8 cellular contexts compared by ENCODE assay signal in the genomic region with DNA sequence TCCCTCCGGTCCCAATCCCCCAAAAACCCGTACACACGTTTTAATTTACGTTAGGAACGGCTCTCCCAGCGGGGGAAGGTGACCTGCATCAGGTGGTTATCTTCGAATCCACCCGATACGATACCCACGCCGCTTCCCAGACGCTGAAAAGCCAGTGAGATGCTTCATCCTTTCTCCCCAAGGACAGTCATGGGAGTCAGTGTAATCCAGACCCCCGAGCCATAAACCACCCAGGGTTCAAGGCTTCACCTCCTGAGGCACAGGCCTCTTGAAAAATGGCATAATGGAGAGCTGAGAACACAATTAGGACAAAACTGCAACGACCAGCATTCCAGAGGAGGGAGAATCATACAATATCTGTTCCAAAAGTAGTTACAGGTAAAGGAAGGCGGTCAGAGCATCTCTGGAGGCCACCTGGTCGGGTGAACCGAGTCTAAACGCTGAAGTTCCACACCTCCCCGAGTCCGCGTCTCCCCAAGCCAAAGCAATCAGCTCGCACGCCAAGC. TPM values are rescaled to one million over a fixed set of nuclear protein-coding genes. Genes with fewer than 3 reads are reported as not detected.
DNase-seq lines count a peak whose midpoint lies in the region; TF ChIP-seq lines count a peak whose summit lies in the region.

No MANE protein-coding gene starts in this region.

- peak overlapping the region; percentile 94 for H3K27ac Mint-ChIP-seq in activated naive CD8-positive, alpha-beta T cell
- peak overlapping the region; percentile 82 to 95 (median 94) for H3K27ac Mint-ChIP-seq in immature natural killer cell

- no peaks in the 10 kb centered on the region for H3K9me3 Mint-ChIP-seq in activated naive CD8-positive, alpha-beta T cell (ENCODE audit: low read depth)
- H3K9me3 Mint-ChIP-seq in immature natural killer cell, result no peaks in the 10 kb centered on the region

- H3K4me1 ChIP-seq in stomach smooth muscle (ENCODE audit: control insufficient read depth, insufficient read depth, low read length), result peaks cover 7% of the 10 kb centered on the region

- H3K27ac ChIP-seq in stomach smooth muscle (ENCODE audit: low read length), result no peak overlapping the region

- TF ChIP-seq CTCF in AG09309 (IDR thresholded peaks at IDR 0.05; ENCODE audit: control insufficient read depth, insufficient read depth, low read depth, low read length, missing control alignments), result no peak

- peaks cover 47% of the 10 kb centered on the region for H3K4me1 Mint-ChIP-seq in activated naive CD8-positive, alpha-beta T cell (ENCODE audit: low read depth)
- peaks cover 26 to 63% of the 10 kb centered on the region in 2 donors for H3K4me1 Mint-ChIP-seq in immature natural killer cell

- no peaks in the 10 kb centered on the region for H3K27me3 ChIP-seq in H7 (ENCODE audit: control insufficient read depth, insufficient read depth, low read length)
- H3K27me3 ChIP-seq in stomach smooth muscle (ENCODE audit: control insufficient read depth in 1 of 2, insufficient read depth in 2 of 2, low read length in 2 of 2), result peaks cover 8 to 27% of the 10 kb centered on the region in 2 donors

- H3K4me3 ChIP-seq in AG09309 (ENCODE audit: control insufficient read depth, low read depth, low read length), result peak overlapping the region; percentile 45
- peak overlapping the region; percentile 58 for H3K4me3 ChIP-seq in H7 (ENCODE audit: insufficient read depth, low read depth, low read length)
- H3K4me3 ChIP-seq in stomach smooth muscle (ENCODE audit: low read length in 2 of 2), result peak overlapping the region; percentile 44 to 68

- H3K27me3 Mint-ChIP-seq in activated naive CD8-positive, alpha-beta T cell, result no peaks in the 10 kb centered on the region
- peaks cover 2 to 16% (median 11%) of the 10 kb centered on the region in 3 donors for H3K27me3 Mint-ChIP-seq in immature natural killer cell (ENCODE audit: low read depth in 3 of 3)

- H3K36me3 ChIP-seq in H7 (replicated peaks; ENCODE audit: control insufficient read depth, insufficient read depth, low read length) (no peaks in the 10 kb centered on the region; the same call in 1 of the 2 replicates), stomach smooth muscle (ENCODE audit: control insufficient read depth in 2 of 2, insufficient read depth in 2 of 2, low read length in 2 of 2) (no peaks in the 10 kb centered on the region)

- H3K9ac ChIP-seq in stomach smooth muscle (ENCODE audit: low read length in 2 of 2), result peak overlapping the region in 1 of 2 donors; percentile 14

- peak overlapping the region; percentile 92 for H3K4me3 Mint-ChIP-seq in activated naive CD8-positive, alpha-beta T cell
- peak overlapping the region; percentile 91 to 97 (median 96) for H3K4me3 Mint-ChIP-seq in immature natural killer cell

- H3K9me3 ChIP-seq in stomach smooth muscle (ENCODE audit: control insufficient read depth in 2 of 2, low read length in 2 of 2), result no peaks in the 10 kb centered on the region

- no peaks in the 10 kb centered on the region for H3K36me3 Mint-ChIP-seq in activated naive CD8-positive, alpha-beta T cell
- no peaks in the 10 kb centered on the region for H3K36me3 Mint-ChIP-seq in immature natural killer cell

- DNase-seq in AG09309 (ENCODE audit: low read depth) (no peak), H7 (peak; percentile 35), immature natural killer cell (no peak), cerebellar nuclear complex (lab: John Stamatoyannopoulos, UW) (no peak), SW480 (ENCODE audit: low spot score) (no peak)
- DNase-seq in activated CD4-positive, CD25-positive, alpha-beta regulatory T cell (lab: John Stamatoyannopoulos, UW), result no peak

RNA-seq across cellular contexts. Expression of gene FAM169A, which starts 0.8 kb away (rescaled TPM):
- total RNA-seq in H7 (2014; rRNA removed; shearing (Covaris generic)), result 37.6 and 51.1 TPM in 2 replicates
- 10 to 100 TPM in 1 of 3 donors, 1 to 10 TPM in 2; 2.2 to 13.8 (median 6.8) TPM for polyA plus RNA-seq in immature natural killer cell
